Comparison of ENCODE assay signal across 31 cellular contexts in genomic region chr5:134913254-134913653, GRCh38.
"Had no signal": no experiment of that assay in that cellular context is flagged by ENCODE, and none has a peak within 500 bp of the region (broad histone marks: within the 10 kb centered on the region; RNA-seq: fewer than 3 reads in every experiment).

No MANE protein-coding gene starts in this region.

- H3K4me3 ChIP-seq: adrenal gland, body of pancreas, breast epithelium had no signal

- H3K4me1 ChIP-seq: breast epithelium had no signal

- H3K9me3 ChIP-seq: adrenal gland, body of pancreas, breast epithelium had no signal

- H3K27me3 ChIP-seq: adrenal gland, body of pancreas, brain microvascular endothelial cell, breast epithelium had no signal

- DNase-seq: activated B cell treated with CpG ODN at 0.5 μM for 24 hours; activated CD4-positive, alpha-beta memory T cell treated with anti-CD3 and anti-CD28 coated beads for 36 hours; activated CD4-positive, alpha-beta T cell treated with anti-CD3 and anti-CD28 coated beads for 4 hours; activated CD4-positive, alpha-beta T cell treated with anti-CD3 and anti-CD28 coated beads, Interleukin-2, amount 10 ng/mL, durations not matched to agents 24 days and 14 days; activated CD4-positive, alpha-beta T cell treated with anti-CD3 and anti-CD28 coated beads, Interleukin-2, amount 50 U/mL, for 1 hour; activated CD4-positive, alpha-beta T cell treated with anti-CD3 and anti-CD28 coated beads, Interleukin-2, amount 50 U/mL, for 4 hours; activated CD4-positive, CD25-positive, alpha-beta regulatory T cell treated with anti-CD3 and anti-CD28 coated beads, Interleukin-2, amount 50 U/mL, for 72 hours; activated CD8-positive, alpha-beta memory T cell treated with anti-CD3 and anti-CD28 coated beads, Interleukin-2, amount 50 U/mL, for 4 hours; activated CD8-positive, alpha-beta T cell treated with anti-CD3 and anti-CD28 coated beads for 36 hours; activated effector memory CD4-positive, alpha-beta T cell treated with anti-CD3 and anti-CD28 coated beads, Interleukin-2, amount 50 U/mL, for 16 hours; activated gamma-delta T cell treated with Interleukin-2 at 50 U/mL for 16 hours; activated naive CD4-positive, alpha-beta T cell; activated naive CD4-positive, alpha-beta T cell treated with anti-CD3 and anti-CD28 coated beads for 36 hours; activated naive CD4-positive, alpha-beta T cell treated with anti-CD3 and anti-CD28 coated beads, Interleukin-2, amount 50 U/mL, for 16 hours; activated naive CD8-positive, alpha-beta T cell treated with anti-CD3 and anti-CD28 coated beads for 36 hours; activated T-cell treated with anti-CD3 and anti-CD28 coated beads for 4 hours; activated T-cell treated with anti-CD3 and anti-CD28 coated beads, Interleukin-2, amount 50 U/mL, for 1 hour; activated T-cell treated with anti-CD3 and anti-CD28 coated beads, Interleukin-2, amount 50 U/mL, for 4 hours; activated T-cell treated with anti-CD3 and anti-CD28 coated beads, Interleukin-2, amount 50 U/mL, for 72 hours; amniotic stem cell; aorta; body of pancreas; brain microvascular endothelial cell; caudate nucleus; SW 1271; T-helper 1 cell; T-helper 2 cell; T-helper 9 cell had no signal

- H3K36me3 ChIP-seq: breast epithelium had no signal

- H3K27ac ChIP-seq: adrenal gland, body of pancreas, brain microvascular endothelial cell, breast epithelium, VCaP had no signal

- ATAC-seq: activated CD8-positive, alpha-beta T cell treated with anti-CD3 and anti-CD28 coated beads for 36 hours; activated T-cell treated with anti-CD3 and anti-CD28 coated beads, Interleukin-2, amount 50 U/mL, for 4 hours; body of pancreas had no signal
